27 cellular contexts compared by ENCODE assay signal in genomic region chr2:25742501-25742900, GRCh38.
DNase-seq lines count a peak whose midpoint lies in the region; ATAC-seq, FAIRE-seq and TF ChIP-seq lines count a peak whose summit lies in the region.
"Had no signal": no experiment of that assay in that cellular context is flagged by ENCODE, and none has a peak within 500 bp of the region (broad histone marks: within the 10 kb centered on the region; RNA-seq: fewer than 3 reads in every experiment).

No MANE protein-coding gene starts in this region.

- TF ChIP-seq CTCF in CD8-positive, alpha-beta T cell (IDR thresholded peaks at IDR 0.05): no peak
- TF ChIP-seq CTCF in psoas muscle (IDR thresholded peaks at IDR 0.05): no peak

- POLR2A ChIA-PET in CD8-positive, alpha-beta T cell (lab: Charles Lee): interaction anchor here (2.1 kb wide), 1 partner anchor 8 kb away, joined by 6 read pairs; no protein-coding TSS in a partner anchor

- no peaks in the 10 kb centered on the region for H3K27me3 Mint-ChIP-seq in CD8-positive, alpha-beta T cell (ENCODE audit: low read depth)
- H3K27me3 Mint-ChIP-seq: activated CD4-positive, alpha-beta T cell treated with anti-CD3 and anti-CD28 coated beads for 36 hours; brain had no signal

- CTCF ChIA-PET in CD8-positive, alpha-beta T cell (lab: Charles Lee): interaction anchor here (0.5 kb wide), 1 partner anchor 1621 kb away, joined by 3 read pairs; no protein-coding TSS in a partner anchor

- H3K4me1 ChIP-seq in CD8-positive, alpha-beta T cell (ENCODE audit: insufficient read depth, low read length): peaks cover 19% of the 10 kb centered on the region
- peaks cover 25% of the 10 kb centered on the region for H3K4me1 ChIP-seq in HUES48 (ENCODE audit: control insufficient read depth, insufficient read depth, low read length)
- peaks cover 12% of the 10 kb centered on the region for H3K4me1 ChIP-seq in psoas muscle
- H3K4me1 ChIP-seq: lower lobe of right lung, sigmoid colon had no signal

- peak overlapping the region; percentile 89 for H3K27ac Mint-ChIP-seq in CD8-positive, alpha-beta T cell
- H3K27ac Mint-ChIP-seq: neural progenitor cell had no signal

- no peak overlapping the region for H3K9ac ChIP-seq in HUES48 (ENCODE audit: low read depth, low read length)
- H3K9ac ChIP-seq: neural progenitor cell had no signal

- FAIRE-seq in frontal cortex (lab: Jason Lieb, UNC): no peak

- peaks cover 28% of the 10 kb centered on the region for H3K4me1 Mint-ChIP-seq in CD8-positive, alpha-beta T cell (ENCODE audit: low read depth)

- no peaks in the 10 kb centered on the region for H3K9me3 Mint-ChIP-seq in CD8-positive, alpha-beta T cell
- H3K9me3 Mint-ChIP-seq: activated T-cell treated with anti-CD3 and anti-CD28 coated beads, Interleukin-2, amount 50 U/mL, for 72 hours; brain; neural progenitor cell had no signal

- H3K27me3 ChIP-seq in CD8-positive, alpha-beta T cell (ENCODE audit: insufficient read depth, low read length): no peaks in the 10 kb centered on the region
- H3K27me3 ChIP-seq in HUES48 (ENCODE audit: control insufficient read depth, insufficient read depth, low read length): no peaks in the 10 kb centered on the region
- H3K27me3 ChIP-seq in psoas muscle (ENCODE audit: insufficient read depth in 3 of 3, low read length in 2 of 3): no peaks in the 10 kb centered on the region
- H3K27me3 ChIP-seq: heart right ventricle, neural progenitor cell, sigmoid colon had no signal

- DNase-seq in CD8-positive, alpha-beta T cell: no peak
- DNase-seq in cerebellum (ENCODE audit: low spot score) (peak; percentile 7), psoas muscle (no peak), frontal cortex (ENCODE audit: low spot score in 2 of 2) (no peak), HPDE6-E6E7 (ENCODE audit: extremely low spot score) (no peak)
- DNase-seq: activated CD4-positive, alpha-beta T cell treated with anti-CD3 and anti-CD28 coated beads for 36 hours; activated naive CD4-positive, alpha-beta T cell treated with Interleukin-2 at 50 U/mL for 16 hours; activated T-cell treated with anti-CD3 and anti-CD28 coated beads, Interleukin-2, amount 50 U/mL, for 72 hours; cerebellar nuclear complex; COR-L47; DMS79; effector memory CD4-positive, alpha-beta T cell; foreskin fibroblast; HCEC 1CT; heart right ventricle; kidney glomerular epithelial cell; lower lobe of right lung; NCI-H1436 treated with DMSO at 0.1 percent for 48 hours; NCI-H345; sigmoid colon; stimulated activated CD4-positive, alpha-beta T cell treated with anti-CD3 and anti-CD28 coated beads, Interleukin-4, amount 100 ng/mL, for 4 hours; T-helper 2 cell had no signal

- H3K9me3 ChIP-seq in CD8-positive, alpha-beta T cell (ENCODE audit: low read length): no peaks in the 10 kb centered on the region
- H3K9me3 ChIP-seq in HUES48 (ENCODE audit: control insufficient read depth, insufficient read depth, low read length) (no peaks in the 10 kb centered on the region), psoas muscle (no peaks in the 10 kb centered on the region)
- H3K9me3 ChIP-seq: heart right ventricle, lower lobe of right lung, mucosa of descending colon, sigmoid colon had no signal

- no peak overlapping the region for H3K4me3 Mint-ChIP-seq in CD8-positive, alpha-beta T cell
- H3K4me3 Mint-ChIP-seq: activated CD4-positive, alpha-beta T cell treated with anti-CD3 and anti-CD28 coated beads for 36 hours; brain; neural progenitor cell had no signal

- intact Hi-C loops in CD8-positive, alpha-beta T cell (cut with DNase I, micrococcal nuclease): no loop called here
- intact Hi-C loops in psoas muscle (cut with DNase I): no loop called here

- H3K36me3 ChIP-seq in CD8-positive, alpha-beta T cell (ENCODE audit: insufficient read depth, low read length): peaks cover 17% of the 10 kb centered on the region
- H3K36me3 ChIP-seq in HUES48 (ENCODE audit: control insufficient read depth, insufficient read depth, low read length) (peaks cover 40% of the 10 kb centered on the region), psoas muscle (ENCODE audit: insufficient read depth in 1 of 2, low read depth in 1 of 2) (peaks cover 0 to 48% of the 10 kb centered on the region in 2 donors)

- WGBS in psoas muscle, 3 donors: 80 to 86% (median 86%) methylated on average over 1 of the region's 1 CpG

- H3K27ac ChIP-seq in CD8-positive, alpha-beta T cell (ENCODE audit: low read depth, low read length): no peak overlapping the region
- H3K27ac ChIP-seq in HUES48 (ENCODE audit: low read depth, low read length): peak overlapping the region; percentile 79
- H3K27ac ChIP-seq in psoas muscle: no peak overlapping the region
- H3K27ac ChIP-seq: lower lobe of right lung, sigmoid colon had no signal

- ATAC-seq in CD8-positive, alpha-beta T cell: no peak
- peak; percentile 79 to 87 (median 80) for ATAC-seq in psoas muscle
- no peak for ATAC-seq in HG03097 (IDR thresholded peaks at IDR 0.05; ENCODE audit: low FRiP score, unreplicated experiment)
- ATAC-seq: activated CD4-positive, alpha-beta T cell treated with anti-CD3 and anti-CD28 coated beads for 36 hours; activated T-cell treated with anti-CD3 and anti-CD28 coated beads, Interleukin-2, amount 50 U/mL, for 72 hours; heart right ventricle; lower lobe of right lung had no signal

- no peak overlapping the region for H3K4me3 ChIP-seq in CD8-positive, alpha-beta T cell (ENCODE audit: low read depth, low read length)
- H3K4me3 ChIP-seq in HUES48 (ENCODE audit: low read depth, low read length): no peak overlapping the region
- H3K4me3 ChIP-seq in psoas muscle: no peak overlapping the region
- H3K4me3 ChIP-seq: heart right ventricle, lower lobe of right lung, mucosa of descending colon, neural progenitor cell, sigmoid colon had no signal

- H3K36me3 Mint-ChIP-seq in CD8-positive, alpha-beta T cell: peaks cover 55% of the 10 kb centered on the region

Comparison
In these comparisons a context has a peak if more than half of its experiments do, and no peak if none do; other contexts are left out.
1. ATAC-seq: peak in psoas muscle (4 of 4); none in CD8-positive, alpha-beta T cell (single experiment) and HG03097 (single experiment).